Comparison of ENCODE assay signal across 26 cellular contexts in the genomic region with DNA sequence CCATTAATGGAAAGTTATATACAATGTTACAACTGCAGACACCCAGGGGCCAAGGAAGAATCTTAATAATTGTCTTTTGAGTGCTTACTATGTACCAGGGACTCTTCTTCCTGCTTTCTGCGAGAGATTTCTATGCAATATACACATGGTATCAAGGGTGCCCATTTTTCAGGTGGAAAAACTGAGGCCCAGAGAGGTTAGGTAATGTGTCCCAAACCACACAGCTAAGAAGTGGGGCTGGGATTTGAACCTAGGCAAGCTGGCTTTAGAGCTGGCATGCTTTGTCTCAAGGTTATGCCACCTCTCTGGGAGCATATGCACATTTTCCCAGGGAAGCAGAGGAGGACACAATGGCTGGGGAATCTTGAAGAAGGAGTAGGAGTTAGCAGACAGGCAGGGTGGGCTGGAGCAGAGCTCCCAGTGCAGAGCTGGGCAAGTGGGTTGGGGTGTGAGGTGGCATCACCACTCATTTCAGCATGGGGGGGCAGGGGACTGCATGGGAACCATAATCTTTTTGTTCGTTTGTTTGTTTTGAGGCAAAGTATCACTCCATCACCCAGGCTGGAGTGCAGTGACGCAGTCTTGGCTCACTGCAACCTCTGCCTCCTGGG.
"Had no signal": no experiment of that assay in that cellular context is flagged by ENCODE, and none has a peak within 500 bp of the region (broad histone marks: within the 10 kb centered on the region; RNA-seq: fewer than 3 reads in every experiment).

No MANE protein-coding gene starts in this region.

- H3K4me1 Mint-ChIP-seq: mesothelial cell of epicardium; naive B cell; natural killer cell; stimulated activated effector memory CD8-positive, alpha-beta T cell treated with anti-CD3 and anti-CD28 coated beads, Interleukin-12 subunit alpha, Interleukin-12 subunit beta, amount 100 ng/mL, for 72 hours had no signal

- H3K79me2 ChIP-seq: hepatocyte had no signal

- DNase-seq: islet precursor cell; left ventricle myocardium inferior; mesendoderm; naive B cell; natural killer cell; nephron progenitor cell; pancreas; retina; right cardiac atrium; sigmoid colon; small intestine; spleen; stimulated activated CD4-positive, alpha-beta T cell treated with anti-CD3 and anti-CD28 coated beads, Interleukin-4, amount 100 ng/mL, for 24 hours; stimulated activated naive CD4-positive, alpha-beta T cell; substantia nigra; testis; thyroid gland; trophoblast cell; upper lobe of right lung had no signal

- H3K27me3 Mint-ChIP-seq: naive B cell had no signal

- H3K27me3 ChIP-seq: hepatocyte, pancreas, sigmoid colon, spleen, testis, thyroid gland, upper lobe of right lung had no signal

- H3K27ac Mint-ChIP-seq: mesothelial cell of epicardium; natural killer cell; nephron progenitor cell; stimulated activated effector memory CD8-positive, alpha-beta T cell treated with anti-CD3 and anti-CD28 coated beads, Interleukin-12 subunit alpha, Interleukin-12 subunit beta, amount 100 ng/mL, for 72 hours; stimulated activated naive CD8-positive, alpha-beta T cell treated with anti-CD3 and anti-CD28 coated beads, Interleukin-15, Interleukin-2, amounts not matched to agents 100 ng/mL and 50 ng/mL, for 24 hours had no signal

- H3K9me3 ChIP-seq: left ventricle myocardium inferior, pancreas, prostate gland, sigmoid colon, spleen, testis, thyroid gland, upper lobe of right lung had no signal

- H3K4me3 ChIP-seq: hepatocyte, left ventricle myocardium inferior, lung, pancreas, prostate gland, sigmoid colon, spleen, testis, thyroid gland, upper lobe of right lung had no signal

- H3K4me3 Mint-ChIP-seq: mesothelial cell of epicardium; naive B cell; natural killer cell; nephron progenitor cell; stimulated activated effector memory CD8-positive, alpha-beta T cell treated with anti-CD3 and anti-CD28 coated beads, Interleukin-12 subunit alpha, Interleukin-12 subunit beta, amount 100 ng/mL, for 72 hours; stimulated activated naive CD8-positive, alpha-beta T cell treated with anti-CD3 and anti-CD28 coated beads, Interleukin-15, Interleukin-2, amounts not matched to agents 100 ng/mL and 50 ng/mL, for 24 hours had no signal

- H3K4me2 ChIP-seq: hepatocyte had no signal

- ATAC-seq: natural killer cell; pancreas; right cardiac atrium; stimulated activated effector memory CD8-positive, alpha-beta T cell treated with anti-CD3 and anti-CD28 coated beads, Interleukin-12 subunit alpha, Interleukin-12 subunit beta, amount 100 ng/mL, for 72 hours; upper lobe of right lung had no signal

- H3K36me3 ChIP-seq: pancreas, prostate gland had no signal

- H2AFZ ChIP-seq: hepatocyte had no signal

- H3K27ac ChIP-seq: hepatocyte, left ventricle myocardium inferior, pancreas, prostate gland, sigmoid colon, spleen, testis, upper lobe of right lung had no signal

- H3K36me3 Mint-ChIP-seq: naive B cell; natural killer cell; stimulated activated effector memory CD8-positive, alpha-beta T cell treated with anti-CD3 and anti-CD28 coated beads, Interleukin-12 subunit alpha, Interleukin-12 subunit beta, amount 100 ng/mL, for 72 hours had no signal

- FAIRE-seq: pancreas, small intestine, urothelium cell line had no signal

- H3K9me3 Mint-ChIP-seq: mesothelial cell of epicardium; natural killer cell; nephron progenitor cell; stimulated activated effector memory CD8-positive, alpha-beta T cell treated with anti-CD3 and anti-CD28 coated beads, Interleukin-12 subunit alpha, Interleukin-12 subunit beta, amount 100 ng/mL, for 72 hours; stimulated activated naive CD8-positive, alpha-beta T cell treated with anti-CD3 and anti-CD28 coated beads, Interleukin-15, Interleukin-2, amounts not matched to agents 100 ng/mL and 50 ng/mL, for 24 hours had no signal
